In the genomic region with DNA sequence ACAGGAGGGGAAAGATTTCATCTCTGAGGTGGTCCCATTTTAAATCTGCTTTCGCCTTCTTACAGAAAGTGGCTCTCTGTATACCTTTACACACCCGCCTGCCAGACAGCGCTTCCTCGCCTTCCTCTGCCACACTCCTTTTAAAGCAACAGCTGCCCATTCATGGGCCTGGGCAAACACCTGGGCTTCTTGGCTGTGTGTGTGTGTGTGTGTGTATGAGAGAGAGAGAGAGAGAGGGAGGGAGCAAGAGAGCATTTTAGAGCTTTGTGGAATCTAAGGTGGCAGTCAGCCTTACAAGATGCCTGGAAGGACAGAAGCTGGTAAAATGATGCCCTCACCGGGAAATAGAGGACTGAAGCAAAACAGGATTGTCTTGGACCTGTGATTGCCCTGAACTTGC, we compare ENCODE assay signal across 17 cellular contexts. TPM values are rescaled to one million over a fixed set of nuclear protein-coding genes. Genes with fewer than 3 reads are reported as not detected.
"Had no signal": no experiment of that assay in that cellular context is flagged by ENCODE, and none has a peak within 500 bp of the region (broad histone marks: within the 10 kb centered on the region; RNA-seq: fewer than 3 reads in every experiment).

No MANE protein-coding gene starts in this region.

- H3K4me3 ChIP-seq: esophagus muscularis mucosa, ovary, stomach, thoracic aorta had no signal

- H3K9me3 ChIP-seq: breast epithelium, esophagus muscularis mucosa, ovary, stomach, thoracic aorta had no signal

- H3K9me3 Mint-ChIP-seq: activated naive CD8-positive, alpha-beta T cell treated with anti-CD3 and anti-CD28 coated beads for 36 hours; activated T-cell treated with anti-CD3 and anti-CD28 coated beads, Interleukin-2, amount 50 U/mL, for 24 hours; natural killer cell treated with Interleukin-12 subunit alpha and Interleukin-12 subunit beta and Interleukin-15 and Interleukin-18, amount 100 ng/mL, for 72 hours; T-helper 1 cell treated with Interleukin-12 subunit alpha and Interleukin-12 subunit beta and Interleukin-4 antibody, amounts not matched to agents 30 μg/mL and 1 μg/mL, for 36 hours had no signal

- H3K27ac Mint-ChIP-seq: activated CD8-positive, alpha-beta memory T cell treated with anti-CD3 and anti-CD28 coated beads, Interleukin-2, amount 10 ng/mL, durations not matched to agents 7 days and 5 days; activated naive CD8-positive, alpha-beta T cell treated with anti-CD3 and anti-CD28 coated beads for 36 hours; activated T-cell treated with anti-CD3 and anti-CD28 coated beads, Interleukin-2, amount 50 U/mL, for 24 hours; natural killer cell treated with Interleukin-12 subunit alpha and Interleukin-12 subunit beta and Interleukin-15 and Interleukin-18, amount 100 ng/mL, for 72 hours; T-helper 1 cell treated with Interleukin-12 subunit alpha and Interleukin-12 subunit beta and Interleukin-4 antibody, amounts not matched to agents 30 μg/mL and 1 μg/mL, for 36 hours had no signal

- FAIRE-seq: TTC549 had no signal

- H3K27ac ChIP-seq: breast epithelium, esophagus muscularis mucosa, ovary, stomach, thoracic aorta had no signal

- H3K4me1 Mint-ChIP-seq: activated CD8-positive, alpha-beta memory T cell treated with anti-CD3 and anti-CD28 coated beads, Interleukin-2, amount 10 ng/mL, durations not matched to agents 7 days and 5 days; activated naive CD8-positive, alpha-beta T cell treated with anti-CD3 and anti-CD28 coated beads for 36 hours had no signal

- H3K27me3 ChIP-seq: breast epithelium, esophagus muscularis mucosa, ovary, stomach had no signal

- H3K4me1 ChIP-seq: breast epithelium, esophagus muscularis mucosa, stomach had no signal

- H3K36me3 Mint-ChIP-seq: activated CD8-positive, alpha-beta memory T cell treated with anti-CD3 and anti-CD28 coated beads, Interleukin-2, amount 10 ng/mL, durations not matched to agents 7 days and 5 days; activated naive CD8-positive, alpha-beta T cell treated with anti-CD3 and anti-CD28 coated beads for 36 hours; natural killer cell treated with Interleukin-12 subunit alpha and Interleukin-12 subunit beta and Interleukin-15 and Interleukin-18, amount 100 ng/mL, for 72 hours had no signal

- ATAC-seq: activated CD8-positive, alpha-beta memory T cell treated with anti-CD3 and anti-CD28 coated beads, Interleukin-2, amount 10 ng/mL, durations not matched to agents 7 days and 5 days; left colon; natural killer cell treated with Interleukin-12 subunit alpha and Interleukin-12 subunit beta and Interleukin-15 and Interleukin-18, amount 100 ng/mL, for 72 hours had no signal

- H3K4me3 Mint-ChIP-seq: activated CD8-positive, alpha-beta memory T cell treated with anti-CD3 and anti-CD28 coated beads, Interleukin-2, amount 10 ng/mL, durations not matched to agents 7 days and 5 days; activated naive CD8-positive, alpha-beta T cell treated with anti-CD3 and anti-CD28 coated beads for 36 hours; activated T-cell treated with anti-CD3 and anti-CD28 coated beads, Interleukin-2, amount 50 U/mL, for 24 hours; natural killer cell treated with Interleukin-12 subunit alpha and Interleukin-12 subunit beta and Interleukin-15 and Interleukin-18, amount 100 ng/mL, for 72 hours; T-helper 1 cell treated with Interleukin-12 subunit alpha and Interleukin-12 subunit beta and Interleukin-4 antibody, amounts not matched to agents 30 μg/mL and 1 μg/mL, for 36 hours had no signal

- DNase-seq: activated CD4-positive, alpha-beta T cell treated with anti-CD3 and anti-CD28 coated beads, Interleukin-2, amount 50 U/mL, for 48 hours; activated CD8-positive, alpha-beta memory T cell treated with anti-CD3 and anti-CD28 coated beads, Interleukin-2, amount 10 ng/mL, durations not matched to agents 7 days and 5 days; activated effector memory CD4-positive, alpha-beta T cell treated with anti-CD3 and anti-CD28 coated beads, Interleukin-2, amount 50 U/mL, for 16 hours; activated naive CD8-positive, alpha-beta T cell treated with anti-CD3 and anti-CD28 coated beads for 36 hours; activated T-cell treated with anti-CD3 and anti-CD28 coated beads, Interleukin-2, amount 50 U/mL, for 24 hours; anterior cingulate cortex; glutamatergic neuron; left colon; ovary; stimulated activated CD4-positive, alpha-beta T cell treated with anti-CD3 and anti-CD28 coated beads, Interleukin-4, amount 100 ng/mL, for 4 hours; stomach had no signal

- H3K36me3 ChIP-seq: breast epithelium, esophagus muscularis mucosa, ovary, stomach, thoracic aorta had no signal

RNA-seq across cellular contexts. Expression of a gene that starts 20.0 kb away (rescaled TPM):
- total RNA-seq: activated naive CD8-positive, alpha-beta T cell treated with anti-CD3 and anti-CD28 coated beads for 36 hours; left colon; natural killer cell treated with Interleukin-12 subunit alpha and Interleukin-12 subunit beta and Interleukin-15 and Interleukin-18, amount 100 ng/mL, for 72 hours had no signal
